8 cellular contexts compared by ENCODE assay signal in the genomic region with DNA sequence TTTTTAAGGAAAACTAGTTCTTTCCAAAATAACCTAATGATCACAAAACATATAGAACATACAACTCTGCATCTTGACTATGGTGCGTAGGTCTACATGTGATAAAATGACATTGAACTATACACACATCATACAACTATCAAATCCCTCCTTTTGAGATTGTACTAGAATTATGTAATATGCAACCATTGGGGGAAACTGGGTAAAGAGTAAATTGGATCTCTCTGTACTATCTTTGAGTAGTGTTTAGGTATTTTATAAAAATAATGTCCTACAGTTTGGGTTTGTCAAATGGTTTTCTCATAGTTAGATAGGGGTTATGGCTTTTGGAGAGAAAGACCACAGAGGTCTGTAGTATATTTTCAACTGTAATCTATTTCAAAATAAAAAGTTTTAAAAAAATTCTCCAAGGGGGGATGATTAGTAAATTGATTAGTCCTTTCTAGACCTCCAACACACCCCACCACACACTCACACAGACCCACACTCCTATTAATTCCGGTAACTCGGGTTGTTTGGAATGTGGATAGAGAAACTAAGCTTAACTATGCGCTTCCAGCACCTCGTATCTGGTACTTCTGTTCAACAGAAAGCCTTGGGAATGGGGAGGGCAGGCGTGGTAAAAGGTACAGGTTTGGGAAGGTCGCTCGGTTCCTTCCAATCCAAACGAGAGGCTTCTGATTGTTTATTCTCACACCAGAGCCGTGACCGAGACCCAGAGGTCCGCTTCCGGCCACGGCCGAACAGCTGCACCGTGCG. TPM values are rescaled to one million over a fixed set of nuclear protein-coding genes. Genes with fewer than 3 reads are reported as not detected.
DNase-seq lines count a peak whose midpoint lies in the region; ATAC-seq and TF ChIP-seq lines count a peak whose summit lies in the region.

No MANE protein-coding gene starts in this region.

- peaks cover 3% of the 10 kb centered on the region for H3K9me3 ChIP-seq in iPS-18c (ENCODE audit: control insufficient read depth, insufficient read depth, low read length)
- H3K9me3 ChIP-seq in stomach = no peaks in the 10 kb centered on the region

- H3K27me3 ChIP-seq in stomach = no peaks in the 10 kb centered on the region

- peak overlapping the region; percentile 86 for H3K4me3 Mint-ChIP-seq in Calu3 (ENCODE audit: low read depth, unreplicated experiment)
- H3K4me3 Mint-ChIP-seq in activated T-helper 2 cell treated with anti-CD3 and anti-CD28 coated beads, Interferon-gamma antibody, Interleukin-2, Interleukin-4, amounts not matched to agents 10 μg/mL and 5 μg/mL and 100 μg/mL, durations not matched to agents 14 hours and 24 hours and 36 hours (ENCODE audit: low read depth) = peak overlapping the region; percentile 89

- H3K27me3 Mint-ChIP-seq in Calu3 (ENCODE audit: unreplicated experiment) = no peaks in the 10 kb centered on the region
- H3K27me3 Mint-ChIP-seq in activated T-helper 2 cell treated with anti-CD3 and anti-CD28 coated beads, Interferon-gamma antibody, Interleukin-2, Interleukin-4, amounts not matched to agents 10 μg/mL and 5 μg/mL and 100 μg/mL, durations not matched to agents 14 hours and 24 hours and 36 hours (ENCODE audit: low read depth) = no peaks in the 10 kb centered on the region

- no peak for TF ChIP-seq POLR2A in stomach (IDR thresholded peaks at IDR 0.05)

- peaks cover 32% of the 10 kb centered on the region for H3K36me3 Mint-ChIP-seq in Calu3 (ENCODE audit: insufficient read depth, unreplicated experiment)
- peaks cover 28% of the 10 kb centered on the region for H3K36me3 Mint-ChIP-seq in activated T-helper 2 cell treated with anti-CD3 and anti-CD28 coated beads, Interferon-gamma antibody, Interleukin-2, Interleukin-4, amounts not matched to agents 10 μg/mL and 5 μg/mL and 100 μg/mL, durations not matched to agents 14 hours and 24 hours and 36 hours (ENCODE audit: low read depth)

- BruUV-seq in Calu3 (replicated peaks; lab: Mats Ljungman, UMichigan) = TSS peak; percentile 86

- 5 to 7% (median 6%) methylated on average over 16 to 17 of the region's 17 CpGs for WGBS in stomach, 5 donors

- no peak for TF ChIP-seq EP300 in stomach (IDR thresholded peaks at IDR 0.05)

- no peak for DNase-seq in Calu3
- no peak for DNase-seq in activated T-helper 2 cell treated with anti-CD3 and anti-CD28 coated beads, Interferon-gamma antibody, Interleukin-2, Interleukin-4, amounts not matched to agents 10 μg/mL and 5 μg/mL and 100 μg/mL, durations not matched to agents 14 hours and 24 hours and 36 hours (ENCODE audit: low spot score)
- DNase-seq in stomach = no peak
- no peak for DNase-seq in NCI-H1436 (lab: John Stamatoyannopoulos, UW)

- CTCF ChIA-PET in Calu3 (lab: Charles Lee) = interaction anchor here (0.6 kb wide), 1 partner anchor 565 kb away, joined by 7 read pairs; no protein-coding TSS in a partner anchor

- ATAC-seq in HG03342 (IDR thresholded peaks at IDR 0.05; ENCODE audit: unreplicated experiment) = peak; percentile 43
- no peak for ATAC-seq in GM18520 (IDR thresholded peaks at IDR 0.05; ENCODE audit: unreplicated experiment)
- ATAC-seq in GM19455 (IDR thresholded peaks at IDR 0.05; ENCODE audit: unreplicated experiment) = no peak

- peak overlapping the region; percentile 56 for H3K27ac Mint-ChIP-seq in Calu3 (ENCODE audit: unreplicated experiment)
- H3K27ac Mint-ChIP-seq in activated T-helper 2 cell treated with anti-CD3 and anti-CD28 coated beads, Interferon-gamma antibody, Interleukin-2, Interleukin-4, amounts not matched to agents 10 μg/mL and 5 μg/mL and 100 μg/mL, durations not matched to agents 14 hours and 24 hours and 36 hours = peak overlapping the region; percentile 80

- no peaks in the 10 kb centered on the region for H3K9me3 Mint-ChIP-seq in Calu3 (ENCODE audit: low read depth, unreplicated experiment)
- H3K9me3 Mint-ChIP-seq in activated T-helper 2 cell treated with anti-CD3 and anti-CD28 coated beads, Interferon-gamma antibody, Interleukin-2, Interleukin-4, amounts not matched to agents 10 μg/mL and 5 μg/mL and 100 μg/mL, durations not matched to agents 14 hours and 24 hours and 36 hours = no peaks in the 10 kb centered on the region

- H3K27ac ChIP-seq in stomach = peak overlapping the region; percentile 94 to 99 (median 99)

- intact Hi-C loops in Calu3 (cut with micrococcal nuclease; ENCODE audit: unreplicated experiment) (no loop called here), stomach (cut with DNase I; ENCODE audit: low total_unique reads) (no loop called here)
- intact Hi-C loops in activated T-helper 2 cell treated with anti-CD3 and anti-CD28 coated beads, Interferon-gamma antibody, Interleukin-2, Interleukin-4, amounts not matched to agents 10 μg/mL and 5 μg/mL and 100 μg/mL, durations not matched to agents 14 hours and 24 hours and 36 hours (cut with micrococcal nuclease) = loop anchor here (2.0 to 10.0 kb wide), 2 partner anchors 77 to 341 kb away; partner anchors contain the start of gene MEMO1

- peaks cover 26% of the 10 kb centered on the region for H3K4me1 Mint-ChIP-seq in Calu3 (ENCODE audit: low read depth, unreplicated experiment)
- H3K4me1 Mint-ChIP-seq in activated T-helper 2 cell treated with anti-CD3 and anti-CD28 coated beads, Interferon-gamma antibody, Interleukin-2, Interleukin-4, amounts not matched to agents 10 μg/mL and 5 μg/mL and 100 μg/mL, durations not matched to agents 14 hours and 24 hours and 36 hours (ENCODE audit: low read depth) = peaks cover 26% of the 10 kb centered on the region

- TF ChIP-seq CTCF in Calu3 (IDR thresholded peaks at IDR 0.05; ENCODE audit: unreplicated experiment) (no peak), stomach (IDR thresholded peaks at IDR 0.05) (no peak)

- H3K4me3 ChIP-seq in iPS-18c (ENCODE audit: insufficient read depth, low read depth, low read length) (peak overlapping the region; percentile 97), stomach (peak overlapping the region; percentile 92 to 100 (median 98))

- peaks cover 17 to 39% (median 30%) of the 10 kb centered on the region in 4 donors for H3K4me1 ChIP-seq in stomach

- peaks cover 0 to 4% (median 1%) of the 10 kb centered on the region in 4 donors for H3K36me3 ChIP-seq in stomach

RNA-seq across cellular contexts. Expression of gene BIRC6, which starts 0.7 kb away (rescaled TPM):
- total RNA-seq in Calu3 (2022) = 84.2 and 91.0 TPM in 2 replicates
- 111 and 123 TPM in 2 replicates for total RNA-seq in activated T-helper 2 cell treated with anti-CD3 and anti-CD28 coated beads, Interferon-gamma antibody, Interleukin-2, Interleukin-4, amounts not matched to agents 10 μg/mL and 5 μg/mL and 100 μg/mL, durations not matched to agents 14 hours and 24 hours and 36 hours
- 100 to 1,000 TPM in 2 of 5 donors, 10 to 100 TPM in 3; 62.3 to 361 (median 74.5) TPM for total RNA-seq in stomach
- polyA plus RNA-seq in stomach = 10 to 100 TPM in 1 of 3 donors, 1 to 10 TPM in 2; 7.7 to 12.6 (median 7.9) TPM
